Comparison of ENCODE assay signal across 8 cellular contexts in genomic region chr5:79774171-79774854, GRCh38.
DNase-seq lines count a peak whose midpoint lies in the region; ATAC-seq, FAIRE-seq and TF ChIP-seq lines count a peak whose summit lies in the region.

No MANE protein-coding gene starts in this region.

- H3K4me3 ChIP-seq in PC-3 (ENCODE audit: low read length) (no peak overlapping the region), esophagus muscularis mucosa (no peak overlapping the region), spleen (no peak overlapping the region)

- TF ChIP-seq CTCF in PC-3 (conservative IDR thresholded peaks at IDR 0.05; ENCODE audit: low read depth, low read length) (peak; percentile 39; the same call in 1 of the 2 replicates), foreskin keratinocyte (conservative IDR thresholded peaks at IDR 0.05) (peak; percentile 59), esophagus muscularis mucosa (IDR thresholded peaks at IDR 0.05) (peak in 1 of 3 experiments; percentile 19), spleen (IDR thresholded peaks at IDR 0.05 in 8 of 11, conservative IDR thresholded peaks at IDR 0.05 in 3 of 11) (no peak)

- H3K9ac ChIP-seq in PC-3 (ENCODE audit: low read length) = no peak overlapping the region

- peak; percentile 54 for ATAC-seq in PC-3
- ATAC-seq in foreskin keratinocyte = peak; percentile 71
- ATAC-seq in HG03139 (IDR thresholded peaks at IDR 0.05; ENCODE audit: unreplicated experiment) = no peak

- no peak overlapping the region for H3K4me2 ChIP-seq in PC-3 (ENCODE audit: low read length)

- H3K27me3 ChIP-seq in PC-3 (ENCODE audit: low read length) (no peaks in the 10 kb centered on the region), foreskin keratinocyte (peaks cover 3% of the 10 kb centered on the region), esophagus muscularis mucosa (no peaks in the 10 kb centered on the region), spleen (replicated peaks in 1 of 7) (peaks cover 0 to 4% (median 0%) of the 10 kb centered on the region in 7 donors)

- no peak overlapping the region for H2AFZ ChIP-seq in PC-3 (ENCODE audit: low read length)

- no peaks in the 10 kb centered on the region for H3K36me3 ChIP-seq in PC-3 (ENCODE audit: low read depth, low read length)
- peaks cover 0 to 30% (median 4%) of the 10 kb centered on the region in 4 donors for H3K36me3 ChIP-seq in esophagus muscularis mucosa
- H3K36me3 ChIP-seq in spleen = no peaks in the 10 kb centered on the region

- POLR2A ChIA-PET in PC-3 (lab: Charles Lee; ENCODE audit: unreplicated experiment) = no interaction called here

- no peak for TF ChIP-seq EP300 in esophagus muscularis mucosa (IDR thresholded peaks at IDR 0.05)

- 76% methylated on average over 13 of the region's 13 CpGs for WGBS in esophagus muscularis mucosa
- WGBS in spleen, 5 donors = 74 to 77% (median 76%) methylated on average over 13 of the region's 13 CpGs

- no TSS peak for BruUV-seq in PC-3 (replicated peaks; lab: Mats Ljungman, UMichigan)

- H3K4me1 ChIP-seq in PC-3 (ENCODE audit: insufficient read depth, low read length) = no peaks in the 10 kb centered on the region
- no peaks in the 10 kb centered on the region for H3K4me1 ChIP-seq in foreskin keratinocyte
- no peaks in the 10 kb centered on the region for H3K4me1 ChIP-seq in esophagus muscularis mucosa
- H3K4me1 ChIP-seq in spleen = no peaks in the 10 kb centered on the region

- CTCF ChIA-PET in PC-3 (lab: Charles Lee) = interaction anchor here (0.5 kb wide), 1 partner anchor 260 kb away, joined by 3 read pairs; no protein-coding TSS in a partner anchor

- no peaks in the 10 kb centered on the region for H3F3A ChIP-seq in PC-3 (ENCODE audit: low read length, unreplicated experiment)

- no peaks in the 10 kb centered on the region for H3K9me3 ChIP-seq in PC-3 (ENCODE audit: low read length)
- peaks cover 0 to 4% (median 0%) of the 10 kb centered on the region in 4 donors for H3K9me3 ChIP-seq in esophagus muscularis mucosa
- H3K9me3 ChIP-seq in spleen = peaks cover 0 to 8% (median 7%) of the 10 kb centered on the region in 8 donors

- peak; percentile 14 for DNase-seq in stimulated activated CD4-positive, alpha-beta T cell treated with anti-CD3 and anti-CD28 coated beads, Interleukin-4, amount 100 ng/mL, for 24 hours
- no peak for DNase-seq in stimulated activated CD4-positive, alpha-beta T cell treated with anti-CD3 and anti-CD28 coated beads, Interleukin-1b, Interleukin-23, amount 100 ng/mL, for 48 hours
- DNase-seq in PC-3 (peak; percentile 29), foreskin keratinocyte (peak in 1 of 2 donors; percentile 26), urothelium cell line (ENCODE audit: low spot score) (peak; percentile 23), esophagus muscularis mucosa (ENCODE audit: extremely low spot score) (no peak), spleen (no peak)

- H3K79me2 ChIP-seq in PC-3 (ENCODE audit: low read length) = no peaks in the 10 kb centered on the region

- H4K20me1 ChIP-seq in PC-3 (ENCODE audit: low read length) = no peaks in the 10 kb centered on the region

- FAIRE-seq in urothelium cell line (lab: Jason Lieb, UNC) = no peak

- no peak overlapping the region for H3K27ac ChIP-seq in PC-3 (ENCODE audit: low read length)
- no peak overlapping the region for H3K27ac ChIP-seq in foreskin keratinocyte
- no peak overlapping the region for H3K27ac ChIP-seq in esophagus muscularis mucosa (replicated peaks in 1 of 4)
- no peak overlapping the region for H3K27ac ChIP-seq in spleen

- intact Hi-C loops in PC-3 (cut with micrococcal nuclease) = no loop called here
- intact Hi-C loops in esophagus muscularis mucosa (cut with DNase I) = no loop called here
- intact Hi-C loops in spleen (cut with DNase I; ENCODE audit: low total_unique reads) = no loop called here

- no peaks in the 10 kb centered on the region for H3K9me2 ChIP-seq in PC-3 (replicated peaks; ENCODE audit: low read length)

- TF ChIP-seq POLR2A in esophagus muscularis mucosa (IDR thresholded peaks at IDR 0.05; ENCODE audit: low read depth) (no peak), spleen (IDR thresholded peaks at IDR 0.05) (no peak)

Comparison
In these comparisons a context has a peak if more than half of its experiments do, and no peak if none do; other contexts are left out.
1. DNase-seq: peak in stimulated activated CD4-positive, alpha-beta T cell treated with anti-CD3 and anti-CD28 coated beads, Interleukin-4, amount 100 ng/mL, for 24 hours (single experiment), PC-3 (single experiment) and urothelium cell line (single experiment); none in stimulated activated CD4-positive, alpha-beta T cell treated with anti-CD3 and anti-CD28 coated beads, Interleukin-1b, Interleukin-23, amount 100 ng/mL, for 48 hours (single experiment), esophagus muscularis mucosa (single experiment) and spleen (single experiment).
2. CTCF ChIP-seq: peak in PC-3 (single experiment) and foreskin keratinocyte (single experiment); none in spleen (0 of 11).